In the genomic region with DNA sequence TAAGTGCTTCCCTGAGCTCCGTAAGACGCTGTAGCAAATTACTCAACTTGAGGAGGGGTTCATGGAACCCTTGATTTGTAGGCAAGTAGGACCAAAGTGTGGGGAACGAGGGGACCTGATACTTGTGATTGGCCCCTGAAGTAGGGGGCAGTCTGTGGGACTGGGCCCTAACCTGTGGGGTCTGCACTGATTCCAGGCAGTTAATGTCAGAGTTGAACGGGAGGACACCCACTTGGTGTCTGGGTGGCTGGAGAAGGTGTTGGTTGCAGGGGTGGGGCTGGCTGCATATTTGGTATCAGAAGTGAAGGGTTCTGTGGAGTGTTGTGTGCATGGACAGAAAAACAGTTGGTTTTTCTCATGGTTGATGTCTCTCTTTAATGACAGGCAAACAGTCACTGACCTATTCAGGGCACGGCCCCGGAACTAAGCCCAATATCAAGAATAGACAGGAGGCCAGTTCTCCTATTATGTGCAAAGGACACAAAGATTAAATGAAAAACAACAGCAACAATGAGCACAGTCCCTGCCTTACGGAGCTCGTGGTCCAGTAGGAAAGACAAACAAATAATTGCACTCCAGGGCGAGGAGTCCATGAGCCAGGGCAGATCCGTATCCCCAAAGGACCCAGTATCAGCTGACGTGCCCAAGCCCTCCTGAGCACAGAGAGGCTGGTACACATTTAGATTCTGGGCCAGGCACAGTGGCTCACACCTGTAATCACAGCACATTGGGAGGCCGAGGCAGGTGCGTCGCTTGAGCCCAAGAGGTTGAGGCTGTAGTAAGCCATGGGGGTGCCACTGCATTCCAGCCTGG, we compare ENCODE assay signal across 1 cellular context.
TF ChIP-seq lines count a peak whose summit lies in the region.

No MANE protein-coding gene starts in this region.

TF ChIP-seq in HepG2, 621 proteins besides CTCF, POLR2A, EP300 and RAD21 (continued from another document and continues in another):
- peak; percentile 95 for TF ChIP-seq MIXL1 (CRISPR knock-in tag; IDR thresholded peaks at IDR 0.05)
- TF ChIP-seq, protein P1, sequence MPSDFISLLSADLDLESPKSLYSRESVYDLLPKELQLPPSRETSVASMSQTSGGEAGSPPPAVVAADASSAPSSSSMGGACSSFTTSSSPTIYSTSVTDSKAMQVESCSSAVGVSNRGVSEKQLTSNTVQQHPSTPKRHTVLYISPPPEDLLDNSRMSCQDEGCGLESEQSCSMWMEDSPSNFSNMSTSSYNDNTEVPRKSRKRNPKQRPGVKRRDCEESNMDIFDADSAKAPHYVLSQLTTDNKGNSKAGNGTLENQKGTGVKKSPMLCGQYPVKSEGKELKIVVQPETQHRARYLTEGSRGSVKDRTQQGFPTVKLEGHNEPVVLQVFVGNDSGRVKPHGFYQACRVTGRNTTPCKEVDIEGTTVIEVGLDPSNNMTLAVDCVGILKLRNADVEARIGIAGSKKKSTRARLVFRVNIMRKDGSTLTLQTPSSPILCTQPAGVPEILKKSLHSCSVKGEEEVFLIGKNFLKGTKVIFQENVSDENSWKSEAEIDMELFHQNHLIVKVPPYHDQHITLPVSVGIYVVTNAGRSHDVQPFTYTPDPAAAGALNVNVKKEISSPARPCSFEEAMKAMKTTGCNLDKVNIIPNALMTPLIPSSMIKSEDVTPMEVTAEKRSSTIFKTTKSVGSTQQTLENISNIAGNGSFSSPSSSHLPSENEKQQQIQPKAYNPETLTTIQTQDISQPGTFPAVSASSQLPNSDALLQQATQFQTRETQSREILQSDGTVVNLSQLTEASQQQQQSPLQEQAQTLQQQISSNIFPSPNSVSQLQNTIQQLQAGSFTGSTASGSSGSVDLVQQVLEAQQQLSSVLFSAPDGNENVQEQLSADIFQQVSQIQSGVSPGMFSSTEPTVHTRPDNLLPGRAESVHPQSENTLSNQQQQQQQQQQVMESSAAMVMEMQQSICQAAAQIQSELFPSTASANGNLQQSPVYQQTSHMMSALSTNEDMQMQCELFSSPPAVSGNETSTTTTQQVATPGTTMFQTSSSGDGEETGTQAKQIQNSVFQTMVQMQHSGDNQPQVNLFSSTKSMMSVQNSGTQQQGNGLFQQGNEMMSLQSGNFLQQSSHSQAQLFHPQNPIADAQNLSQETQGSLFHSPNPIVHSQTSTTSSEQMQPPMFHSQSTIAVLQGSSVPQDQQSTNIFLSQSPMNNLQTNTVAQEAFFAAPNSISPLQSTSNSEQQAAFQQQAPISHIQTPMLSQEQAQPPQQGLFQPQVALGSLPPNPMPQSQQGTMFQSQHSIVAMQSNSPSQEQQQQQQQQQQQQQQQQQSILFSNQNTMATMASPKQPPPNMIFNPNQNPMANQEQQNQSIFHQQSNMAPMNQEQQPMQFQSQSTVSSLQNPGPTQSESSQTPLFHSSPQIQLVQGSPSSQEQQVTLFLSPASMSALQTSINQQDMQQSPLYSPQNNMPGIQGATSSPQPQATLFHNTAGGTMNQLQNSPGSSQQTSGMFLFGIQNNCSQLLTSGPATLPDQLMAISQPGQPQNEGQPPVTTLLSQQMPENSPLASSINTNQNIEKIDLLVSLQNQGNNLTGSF (CRISPR knock-in tag; IDR thresholded peaks at IDR 0.05): no peak
- TF ChIP-seq, protein P2, sequence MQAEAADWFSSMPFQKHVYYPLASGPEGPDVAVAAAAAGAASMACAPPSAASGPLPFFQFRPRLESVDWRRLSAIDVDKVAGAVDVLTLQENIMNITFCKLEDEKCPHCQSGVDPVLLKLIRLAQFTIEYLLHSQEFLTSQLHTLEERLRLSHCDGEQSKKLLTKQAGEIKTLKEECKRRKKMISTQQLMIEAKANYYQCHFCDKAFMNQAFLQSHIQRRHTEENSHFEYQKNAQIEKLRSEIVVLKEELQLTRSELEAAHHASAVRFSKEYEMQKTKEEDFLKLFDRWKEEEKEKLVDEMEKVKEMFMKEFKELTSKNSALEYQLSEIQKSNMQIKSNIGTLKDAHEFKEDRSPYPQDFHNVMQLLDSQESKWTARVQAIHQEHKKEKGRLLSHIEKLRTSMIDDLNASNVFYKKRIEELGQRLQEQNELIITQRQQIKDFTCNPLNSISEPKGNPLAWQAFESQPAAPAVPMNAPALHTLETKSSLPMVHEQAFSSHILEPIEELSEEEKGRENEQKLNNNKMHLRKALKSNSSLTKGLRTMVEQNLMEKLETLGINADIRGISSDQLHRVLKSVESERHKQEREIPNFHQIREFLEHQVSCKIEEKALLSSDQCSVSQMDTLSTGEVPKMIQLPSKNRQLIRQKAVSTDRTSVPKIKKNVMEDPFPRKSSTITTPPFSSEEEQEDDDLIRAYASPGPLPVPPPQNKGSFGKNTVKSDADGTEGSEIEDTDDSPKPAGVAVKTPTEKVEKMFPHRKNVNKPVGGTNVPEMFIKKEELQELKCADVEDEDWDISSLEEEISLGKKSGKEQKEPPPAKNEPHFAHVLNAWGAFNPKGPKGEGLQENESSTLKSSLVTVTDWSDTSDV (CRISPR knock-in tag; IDR thresholded peaks at IDR 0.05): no peak
- TF ChIP-seq, protein P3, sequence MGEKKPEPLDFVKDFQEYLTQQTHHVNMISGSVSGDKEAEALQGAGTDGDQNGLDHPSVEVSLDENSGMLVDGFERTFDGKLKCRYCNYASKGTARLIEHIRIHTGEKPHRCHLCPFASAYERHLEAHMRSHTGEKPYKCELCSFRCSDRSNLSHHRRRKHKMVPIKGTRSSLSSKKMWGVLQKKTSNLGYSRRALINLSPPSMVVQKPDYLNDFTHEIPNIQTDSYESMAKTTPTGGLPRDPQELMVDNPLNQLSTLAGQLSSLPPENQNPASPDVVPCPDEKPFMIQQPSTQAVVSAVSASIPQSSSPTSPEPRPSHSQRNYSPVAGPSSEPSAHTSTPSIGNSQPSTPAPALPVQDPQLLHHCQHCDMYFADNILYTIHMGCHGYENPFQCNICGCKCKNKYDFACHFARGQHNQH (CRISPR knock-in tag; IDR thresholded peaks at IDR 0.05): peak; percentile 95
- TF ChIP-seq ZNF10 (CRISPR knock-in tag; IDR thresholded peaks at IDR 0.05; ENCODE audit: borderline replicate concordance, low read depth): no peak
- TF ChIP-seq SOX13 (IDR thresholded peaks at IDR 0.05): no peak
- TF ChIP-seq SOX13 (CRISPR knock-in tag; conservative IDR thresholded peaks at IDR 0.05 in 1 of 2, IDR thresholded peaks at IDR 0.05 in 1 of 2): peak in 1 of 2 experiments; percentile 96; a peak in 2 of 4 replicates
- TF ChIP-seq SOX6 (IDR thresholded peaks at IDR 0.05): no peak
- peak; percentile 99 for TF ChIP-seq SOX6 (CRISPR knock-in tag; IDR thresholded peaks at IDR 0.05)
- TF ChIP-seq ZNF24 (IDR thresholded peaks at IDR 0.05): 0 out of 2 replicates have a peak, but pooled peaks have one; percentile 22
- TF ChIP-seq, protein P4, sequence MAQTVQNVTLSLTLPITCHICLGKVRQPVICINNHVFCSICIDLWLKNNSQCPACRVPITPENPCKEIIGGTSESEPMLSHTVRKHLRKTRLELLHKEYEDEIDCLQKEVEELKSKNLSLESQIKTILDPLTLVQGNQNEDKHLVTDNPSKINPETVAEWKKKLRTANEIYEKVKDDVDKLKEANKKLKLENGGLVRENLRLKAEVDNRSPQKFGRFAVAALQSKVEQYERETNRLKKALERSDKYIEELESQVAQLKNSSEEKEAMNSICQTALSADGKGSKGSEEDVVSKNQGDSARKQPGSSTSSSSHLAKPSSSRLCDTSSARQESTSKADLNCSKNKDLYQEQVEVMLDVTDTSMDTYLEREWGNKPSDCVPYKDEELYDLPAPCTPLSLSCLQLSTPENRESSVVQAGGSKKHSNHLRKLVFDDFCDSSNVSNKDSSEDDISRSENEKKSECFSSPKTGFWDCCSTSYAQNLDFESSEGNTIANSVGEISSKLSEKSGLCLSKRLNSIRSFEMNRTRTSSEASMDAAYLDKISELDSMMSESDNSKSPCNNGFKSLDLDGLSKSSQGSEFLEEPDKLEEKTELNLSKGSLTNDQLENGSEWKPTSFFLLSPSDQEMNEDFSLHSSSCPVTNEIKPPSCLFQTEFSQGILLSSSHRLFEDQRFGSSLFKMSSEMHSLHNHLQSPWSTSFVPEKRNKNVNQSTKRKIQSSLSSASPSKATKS (CRISPR knock-in tag; IDR thresholded peaks at IDR 0.05): no peak
- peak; percentile 80 for TF ChIP-seq FOXP1 (IDR thresholded peaks at IDR 0.05)
- TF ChIP-seq FOXP1 (CRISPR knock-in tag; IDR thresholded peaks at IDR 0.05): peak; percentile 95
- no peak for TF ChIP-seq POLR2G (IDR thresholded peaks at IDR 0.05; ENCODE audit: low read depth, low read length)
- no peak for TF ChIP-seq ZSCAN22 (CRISPR knock-in tag; IDR thresholded peaks at IDR 0.05)
- TF ChIP-seq ZNF260 (CRISPR knock-in tag; IDR thresholded peaks at IDR 0.05; ENCODE audit: borderline replicate concordance, low read depth): no peak
- TF ChIP-seq, protein P5, sequence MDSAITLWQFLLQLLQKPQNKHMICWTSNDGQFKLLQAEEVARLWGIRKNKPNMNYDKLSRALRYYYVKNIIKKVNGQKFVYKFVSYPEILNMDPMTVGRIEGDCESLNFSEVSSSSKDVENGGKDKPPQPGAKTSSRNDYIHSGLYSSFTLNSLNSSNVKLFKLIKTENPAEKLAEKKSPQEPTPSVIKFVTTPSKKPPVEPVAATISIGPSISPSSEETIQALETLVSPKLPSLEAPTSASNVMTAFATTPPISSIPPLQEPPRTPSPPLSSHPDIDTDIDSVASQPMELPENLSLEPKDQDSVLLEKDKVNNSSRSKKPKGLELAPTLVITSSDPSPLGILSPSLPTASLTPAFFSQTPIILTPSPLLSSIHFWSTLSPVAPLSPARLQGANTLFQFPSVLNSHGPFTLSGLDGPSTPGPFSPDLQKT (CRISPR knock-in tag; IDR thresholded peaks at IDR 0.05; ENCODE audit: borderline replicate concordance): no peak
- TF ChIP-seq SMAD9 (CRISPR knock-in tag; IDR thresholded peaks at IDR 0.05): no peak
- TF ChIP-seq AHDC1 (CRISPR knock-in tag; IDR thresholded peaks at IDR 0.05; ENCODE audit: borderline replicate concordance): peak; percentile 94; the same call in 1 of the 2 replicates
- TF ChIP-seq NAIF1 (CRISPR knock-in tag; IDR thresholded peaks at IDR 0.05; ENCODE audit: borderline replicate concordance): no peak
- TF ChIP-seq ZFP36L2 (CRISPR knock-in tag; IDR thresholded peaks at IDR 0.05): no peak
- TF ChIP-seq ZNF292 (CRISPR knock-in tag; IDR thresholded peaks at IDR 0.05; ENCODE audit: borderline replicate concordance, low read depth): peak; percentile 68; the same call in 1 of the 2 replicates
- TF ChIP-seq SNAPC4 (CRISPR knock-in tag; IDR thresholded peaks at IDR 0.05): no peak
- no peak for TF ChIP-seq CC2D1A (CRISPR knock-in tag; IDR thresholded peaks at IDR 0.05)
- TF ChIP-seq SPEN (CRISPR knock-in tag; IDR thresholded peaks at IDR 0.05; ENCODE audit: low read depth): peak; percentile 71
- TF ChIP-seq ZNF547 (CRISPR knock-in tag; IDR thresholded peaks at IDR 0.05): no peak
